ENCODE assay signal across 38 cellular contexts in the genomic region with DNA sequence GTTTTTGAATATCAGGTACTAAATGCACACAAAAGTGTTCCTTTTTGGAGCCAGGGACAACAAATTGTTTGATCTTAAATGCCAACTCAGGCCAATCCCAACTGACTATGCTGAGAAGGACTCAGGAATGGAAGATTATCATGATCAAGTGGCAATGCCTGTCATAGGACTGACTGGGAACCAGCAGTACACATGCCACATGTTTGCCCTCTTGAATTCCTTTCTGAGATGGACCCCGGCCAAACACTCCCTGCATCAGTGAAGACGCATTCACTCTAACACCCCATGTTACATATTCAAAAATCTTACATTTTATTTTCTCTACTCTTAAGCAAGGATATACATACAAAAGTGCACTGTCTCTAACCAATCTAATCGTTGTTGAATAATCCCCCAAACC. TPM values are rescaled to one million over a fixed set of nuclear protein-coding genes. Genes with fewer than 3 reads are reported as not detected.
"Had no signal": no experiment of that assay in that cellular context is flagged by ENCODE, and none has a peak within 500 bp of the region (broad histone marks: within the 10 kb centered on the region; RNA-seq: fewer than 3 reads in every experiment).

No MANE protein-coding gene starts in this region.

- H3K9me3 Mint-ChIP-seq: dendritic cell treated with granulocyte-macrophage colony-stimulating factor and Interleukin-4, amounts not matched to agents 40 ng/mL and 50 ng/mL, for 4 days; endodermal cell; nephron; neural progenitor cell had no signal

- H3K9me3 ChIP-seq: colonic mucosa, gastroesophageal sphincter, heart right ventricle, ovary, right lobe of liver, suprapubic skin had no signal

- ATAC-seq: gastroesophageal sphincter; naive thymus-derived CD4-positive, alpha-beta T cell; right lobe of liver; stimulated activated naive CD8-positive, alpha-beta T cell treated with anti-CD3 and anti-CD28 coated beads, Interleukin-15, amount 100 ng/mL, for 72 hours had no signal

- H3K27ac Mint-ChIP-seq: dendritic cell treated with granulocyte-macrophage colony-stimulating factor and Interleukin-4, amounts not matched to agents 40 ng/mL and 50 ng/mL, for 4 days; endodermal cell; naive thymus-derived CD4-positive, alpha-beta T cell; nephron; neural progenitor cell; stimulated activated naive CD8-positive, alpha-beta T cell treated with anti-CD3 and anti-CD28 coated beads, Interleukin-15, amount 100 ng/mL, for 72 hours had no signal

- H3K27me3 ChIP-seq: colonic mucosa, foreskin keratinocyte, gastroesophageal sphincter, heart right ventricle, neural progenitor cell, ovary, right lobe of liver, suprapubic skin had no signal

- H3K36me3 ChIP-seq: colonic mucosa, neural progenitor cell, ovary, right lobe of liver had no signal

- H3K4me1 Mint-ChIP-seq: central memory CD8-positive, alpha-beta T cell; naive thymus-derived CD4-positive, alpha-beta T cell; nephron; stimulated activated naive CD8-positive, alpha-beta T cell treated with anti-CD3 and anti-CD28 coated beads, Interleukin-15, amount 100 ng/mL, for 72 hours had no signal

- H3K27ac ChIP-seq: colonic mucosa, epithelial cell of prostate, foreskin keratinocyte, gastroesophageal sphincter, heart right ventricle, neural progenitor cell, ovary, right lobe of liver, suprapubic skin had no signal

- H3K4me3 ChIP-seq: colonic mucosa, gastroesophageal sphincter, heart right ventricle, neural progenitor cell, ovary, right lobe of liver, smooth muscle cell, suprapubic skin had no signal

- H2AFZ ChIP-seq: neural progenitor cell had no signal

- H3K36me3 Mint-ChIP-seq: naive thymus-derived CD4-positive, alpha-beta T cell had no signal

- DNase-seq: colonic mucosa; effector CD8-positive, alpha-beta T cell; endodermal cell; foreskin keratinocyte; hippocampal formation; left cardiac atrium; mesenchymal stem cell; midbrain; naive thymus-derived CD4-positive, alpha-beta T cell; ovary; posterior cingulate gyrus; retina; right lobe of liver; stimulated activated CD4-positive, alpha-beta T cell treated with anti-CD3 and anti-CD28 coated beads, Interleukin-12 subunit alpha, Interleukin-12 subunit beta, amount 100 ng/mL, for 4 hours; stimulated activated CD4-positive, alpha-beta T cell treated with anti-CD3 and anti-CD28 coated beads, Interleukin-1b, Interleukin-23, amount 100 ng/mL, for 48 hours; stimulated activated CD4-positive, alpha-beta T cell treated with anti-CD3 and anti-CD28 coated beads, Interleukin-4, amount 100 ng/mL, for 1 hour; stimulated activated CD8-positive, alpha-beta memory T cell treated with anti-CD3 and anti-CD28 coated beads, Interleukin-4, amount 100 ng/mL, for 48 hours; stimulated activated naive CD4-positive, alpha-beta T cell; stimulated activated naive CD8-positive, alpha-beta T cell treated with anti-CD3 and anti-CD28 coated beads, Interleukin-15, amount 100 ng/mL, for 72 hours; trophoblast cell had no signal

- H3K4me2 ChIP-seq: neural progenitor cell, smooth muscle cell had no signal

- H3K4me1 ChIP-seq: colonic mucosa, right lobe of liver had no signal

- H3K4me3 Mint-ChIP-seq: central memory CD8-positive, alpha-beta T cell; dendritic cell treated with granulocyte-macrophage colony-stimulating factor and Interleukin-4, amounts not matched to agents 40 ng/mL and 50 ng/mL, for 4 days; endodermal cell; naive thymus-derived CD4-positive, alpha-beta T cell; nephron; neural progenitor cell; stimulated activated naive CD8-positive, alpha-beta T cell treated with anti-CD3 and anti-CD28 coated beads, Interleukin-15, amount 100 ng/mL, for 72 hours had no signal

- H3K27me3 Mint-ChIP-seq: dendritic cell treated with granulocyte-macrophage colony-stimulating factor and Interleukin-4, amounts not matched to agents 40 ng/mL and 50 ng/mL, for 4 days had no signal

- FAIRE-seq: islet of Langerhans had no signal

RNA-seq across cellular contexts. Expression of a gene that starts 36.1 kb away (rescaled TPM):
- total RNA-seq: chondrocyte; esophagus mucosa; fibroblast of lung; foreskin keratinocyte; gastroesophageal sphincter; heart right ventricle; kidney epithelial cell; liver; lung microvascular endothelial cell; naive thymus-derived CD4-positive, alpha-beta T cell; pulmonary artery endothelial cell; right lobe of liver; smooth muscle cell; suprapubic skin; urinary bladder had no signal
- polyA plus RNA-seq: fibroblast of lung; foreskin keratinocyte; naive thymus-derived CD4-positive, alpha-beta T cell; urinary bladder had no signal
